Comparison of ENCODE assay signal across 28 cellular contexts in genomic region chr1:92653605-92654381, GRCh38.
DNase-seq lines count a peak whose midpoint lies in the region; ATAC-seq and TF ChIP-seq lines count a peak whose summit lies in the region.
"Had no signal": no experiment of that assay in that cellular context is flagged by ENCODE, and none has a peak within 500 bp of the region (broad histone marks: within the 10 kb centered on the region; RNA-seq: fewer than 3 reads in every experiment).

No MANE protein-coding gene starts in this region.

- no peak for DNase-seq in DND-41
- DNase-seq in NCI-H2029 (lab: John Stamatoyannopoulos, UW): peak; percentile 52
- DNase-seq in WTC11 (ENCODE audit: low spot score): no peak
- DNase-seq in islet precursor cell: peak; percentile 59
- DNase-seq in stimulated activated CD8-positive, alpha-beta memory T cell treated with anti-CD3 and anti-CD28 coated beads, Interleukin-4, amount 100 ng/mL, for 48 hours: no peak
- no peak for DNase-seq in activated gamma-delta T cell (lab: John Stamatoyannopoulos, UW)
- no peak for DNase-seq in NCI-H1092 (lab: John Stamatoyannopoulos, UW)
- DNase-seq in tibial artery: no peak
- DNase-seq: ACHN; activated CD4-positive, alpha-beta T cell treated with anti-CD3 and anti-CD28 coated beads, Interleukin-2, amount 10 ng/mL, durations not matched to agents 24 days and 14 days; activated naive CD4-positive, alpha-beta T cell; activated T-cell treated with anti-CD3 and anti-CD28 coated beads, Interleukin-2, amount 50 U/mL, for 4 hours; BE2C; DMS79 treated with DMSO at 0.1 percent for 48 hours; kidney glomerular epithelial cell; lower lobe of right lung; NCI-H1105 treated with DMSO at 0.1 percent for 48 hours; NCI-H1930; NCI-H226; NCI-H82; ovary; stimulated activated CD4-positive, alpha-beta T cell treated with anti-CD3 and anti-CD28 coated beads, Interleukin-1b, Interleukin-23, amount 100 ng/mL, for 48 hours; T-helper 17 cell; upper lobe of left lung had no signal

- TF ChIP-seq CTCF in DND-41 (IDR thresholded peaks at IDR 0.05; ENCODE audit: borderline replicate concordance, extremely low read depth, low read length, poor library complexity, severe bottlenecking) (no peak), WTC11 (IDR thresholded peaks at IDR 0.05) (no peak), tibial artery (IDR thresholded peaks at IDR 0.05) (no peak)

- ATAC-seq in DND-41 (ENCODE audit: insufficient read depth, low read depth) (no peak), WTC11 (0 out of 2 replicates have a peak, but pooled peaks have one; percentile 28)
- ATAC-seq: activated T-cell treated with anti-CD3 and anti-CD28 coated beads, Interleukin-2, amount 50 U/mL, for 4 hours; lower lobe of right lung; SK-N-SH treated with all-trans-retinoic acid at 6 μM for 48 hours; T-helper 17 cell had no signal

- H3K9me3 ChIP-seq in DND-41 (ENCODE audit: insufficient read depth, low read length, severe bottlenecking) (peaks cover 27% of the 10 kb centered on the region), tibial artery (peaks cover 3 to 30% (median 22%) of the 10 kb centered on the region in 3 donors)
- H3K9me3 ChIP-seq: BE2C had no signal

- H3K27ac ChIP-seq in DND-41 (ENCODE audit: low read length) (no peak overlapping the region), tibial artery (no peak overlapping the region)
- H3K27ac ChIP-seq: lower lobe of right lung, ovary, upper lobe of left lung, VCaP had no signal

- no peaks in the 10 kb centered on the region for H3K79me2 ChIP-seq in DND-41 (ENCODE audit: insufficient read depth, low read length)

- POLR2A ChIA-PET in WTC11 (lab: Charles Lee): no interaction called here

- peak overlapping the region; percentile 16; the same call in 1 of the 2 replicates for H2AFZ ChIP-seq in DND-41 (ENCODE audit: low read depth, low read length)

- H3K4me3 ChIP-seq in DND-41 (ENCODE audit: low read depth in 1 of 2, low read length in 2 of 2): no peak overlapping the region
- no peak overlapping the region for H3K4me3 ChIP-seq in tibial artery
- H3K4me3 ChIP-seq: lower lobe of right lung, ovary, smooth muscle cell, upper lobe of left lung had no signal

- no peaks in the 10 kb centered on the region for H4K20me1 ChIP-seq in DND-41 (ENCODE audit: insufficient read depth, low read length)

- H3K4me1 ChIP-seq in DND-41 (ENCODE audit: insufficient read depth, low read length): no peaks in the 10 kb centered on the region
- H3K4me1 ChIP-seq in tibial artery: no peaks in the 10 kb centered on the region
- H3K4me1 ChIP-seq: BE2C, lower lobe of right lung, upper lobe of left lung had no signal

- H3K9ac ChIP-seq in DND-41 (ENCODE audit: low read depth, low read length): no peak overlapping the region

- no peaks in the 10 kb centered on the region for H3K27me3 ChIP-seq in DND-41 (ENCODE audit: insufficient read depth, low read length, poor library complexity)
- no peaks in the 10 kb centered on the region for H3K27me3 ChIP-seq in tibial artery
- H3K27me3 ChIP-seq: BE2C, ovary, upper lobe of left lung had no signal

- peaks cover 38% of the 10 kb centered on the region for H3K36me3 Mint-ChIP-seq in WTC11

- H3K4me1 Mint-ChIP-seq in WTC11: no peaks in the 10 kb centered on the region
- H3K4me1 Mint-ChIP-seq: activated CD4-positive, alpha-beta T cell treated with anti-CD3 and anti-CD28 coated beads, Interleukin-2, amount 10 ng/mL, durations not matched to agents 24 days and 14 days; nephron; T-helper 17 cell had no signal

- H3K4me2 ChIP-seq in DND-41 (ENCODE audit: insufficient read depth, low read length): no peak overlapping the region
- H3K4me2 ChIP-seq: smooth muscle cell had no signal

- no peak overlapping the region for H3K27ac Mint-ChIP-seq in WTC11
- H3K27ac Mint-ChIP-seq: activated CD4-positive, alpha-beta T cell treated with anti-CD3 and anti-CD28 coated beads, Interleukin-2, amount 10 ng/mL, durations not matched to agents 24 days and 14 days; nephron; T-helper 17 cell had no signal

- H3K9me3 Mint-ChIP-seq in WTC11: peaks cover 33% of the 10 kb centered on the region

- no peaks in the 10 kb centered on the region; the same call in 1 of the 2 replicates for H3K27me3 Mint-ChIP-seq in WTC11 (ENCODE audit: low read depth)
- H3K27me3 Mint-ChIP-seq: T-helper 17 cell had no signal

- H3K4me3 Mint-ChIP-seq in WTC11: no peak overlapping the region
- H3K4me3 Mint-ChIP-seq: activated CD4-positive, alpha-beta T cell treated with anti-CD3 and anti-CD28 coated beads, Interleukin-2, amount 10 ng/mL, durations not matched to agents 24 days and 14 days; activated T-cell treated with anti-CD3 and anti-CD28 coated beads, Interleukin-2, amount 50 U/mL, for 4 hours; nephron; T-helper 17 cell had no signal

- intact Hi-C loops in tibial artery (cut with DNase I; ENCODE audit: low total_unique reads): no loop called here

- CTCF ChIA-PET in WTC11 (lab: Charles Lee): no interaction called here

- H3K36me3 ChIP-seq in DND-41 (ENCODE audit: insufficient read depth, low read length) (no peaks in the 10 kb centered on the region), tibial artery (peaks cover 29 to 47% (median 45%) of the 10 kb centered on the region in 3 donors)
- H3K36me3 ChIP-seq: BE2C, ovary had no signal

TF ChIP-seq in WTC11, 78 proteins besides CTCF, POLR2A, EP300 and RAD21:
- no peak for TF ChIP-seq ZNF219 (CRISPR knock-in tag; IDR thresholded peaks at IDR 0.05; ENCODE audit: borderline replicate concordance)
- TF ChIP-seq ATF1 (CRISPR knock-in tag; IDR thresholded peaks at IDR 0.05): no peak
- no peak for TF ChIP-seq ZNF121 (CRISPR knock-in tag; IDR thresholded peaks at IDR 0.05)
- TF ChIP-seq TCF7 (CRISPR knock-in tag; IDR thresholded peaks at IDR 0.05; ENCODE audit: low read depth): no peak
- TF ChIP-seq E2F5 (CRISPR knock-in tag; IDR thresholded peaks at IDR 0.05): no peak
TF ChIP-seq in WTC11: peak in this region for 0.

Comparison
In these comparisons a context has a peak if more than half of its experiments do, and no peak if none do; other contexts are left out.
1. DNase-seq: peak in NCI-H2029 (single experiment) and islet precursor cell (single experiment); none in DND-41 (single experiment), WTC11 (single experiment), stimulated activated CD8-positive, alpha-beta memory T cell treated with anti-CD3 and anti-CD28 coated beads, Interleukin-4, amount 100 ng/mL, for 48 hours (single experiment), activated gamma-delta T cell (single experiment), NCI-H1092 (single experiment) and tibial artery (0 of 2).